11 cellular contexts compared by ENCODE assay signal in the genomic region with DNA sequence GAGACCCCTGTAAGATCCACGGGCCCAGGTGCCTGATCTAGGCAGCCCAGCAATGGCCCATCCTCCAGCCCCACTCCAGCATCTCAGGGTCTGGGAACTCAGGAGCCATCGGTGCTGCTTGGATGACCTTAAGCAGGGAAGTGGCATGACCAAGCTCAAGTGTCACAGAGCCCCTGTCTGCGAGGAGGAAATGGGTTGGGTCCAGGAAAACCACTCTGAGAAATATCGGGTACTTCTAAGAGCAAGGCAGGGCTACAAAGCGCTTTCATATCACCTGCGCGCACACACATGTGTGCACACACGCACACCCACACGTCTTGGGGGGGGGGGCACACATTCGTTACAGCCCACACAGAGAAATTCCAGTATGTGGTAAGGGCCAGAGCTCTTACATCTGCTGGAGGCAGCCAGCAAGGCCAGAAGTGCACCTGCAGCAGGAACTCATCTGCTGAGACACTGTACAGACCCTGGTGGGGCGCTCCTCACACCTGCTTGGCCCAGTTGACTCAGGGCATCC. TPM values are rescaled to one million over a fixed set of nuclear protein-coding genes. Genes with fewer than 3 reads are reported as not detected.
DNase-seq lines count a peak whose midpoint lies in the region; ATAC-seq and TF ChIP-seq lines count a peak whose summit lies in the region.
"Had no signal": no experiment of that assay in that cellular context is flagged by ENCODE, and none has a peak within 500 bp of the region (broad histone marks: within the 10 kb centered on the region; RNA-seq: fewer than 3 reads in every experiment).

No MANE protein-coding gene starts in this region.

- no peak for TF ChIP-seq CTCF in CD8-positive, alpha-beta T cell (IDR thresholded peaks at IDR 0.05)
- no peak for TF ChIP-seq CTCF in left ventricle myocardium inferior (IDR thresholded peaks at IDR 0.05; ENCODE audit: borderline replicate concordance)

- peaks cover 60% of the 10 kb centered on the region for H3K4me1 Mint-ChIP-seq in CD8-positive, alpha-beta T cell (ENCODE audit: low read depth)
- H3K4me1 Mint-ChIP-seq in activated naive CD4-positive, alpha-beta T cell treated with anti-CD3 and anti-CD28 coated beads for 36 hours (ENCODE audit: low read depth): peaks cover 57% of the 10 kb centered on the region

- H3K4me3 Mint-ChIP-seq in CD8-positive, alpha-beta T cell: peak overlapping the region; percentile 71
- no peak overlapping the region for H3K4me3 Mint-ChIP-seq in activated naive CD4-positive, alpha-beta T cell treated with anti-CD3 and anti-CD28 coated beads for 36 hours

- intact Hi-C loops in CD8-positive, alpha-beta T cell (cut with DNase I, micrococcal nuclease): loop anchor here in 1 of 2 experiments (1.0 kb wide), 1 partner anchor 21 kb away; no protein-coding TSS in a partner anchor
- intact Hi-C loops in activated naive CD4-positive, alpha-beta T cell treated with anti-CD3 and anti-CD28 coated beads for 36 hours (cut with micrococcal nuclease): loop anchor here (2.0 kb wide), 1 partner anchor 42 kb away; no protein-coding TSS in a partner anchor
- intact Hi-C loops in left ventricle myocardium inferior (cut with micrococcal nuclease): no loop called here

- CTCF ChIA-PET in CD8-positive, alpha-beta T cell (lab: Charles Lee): interaction anchor here (0.6 to 1.6 kb wide), 7 partner anchors 16 to 116 kb away, joined by 3 to 9 read pairs (median 3); a partner anchor contains a TSS
- CTCF ChIA-PET in activated naive CD4-positive, alpha-beta T cell treated with anti-CD3 and anti-CD28 coated beads for 36 hours (lab: Charles Lee): interaction anchor here (1.0 to 1.2 kb wide), 2 partner anchors 32 to 116 kb away, joined by 3 to 5 read pairs; no protein-coding TSS in a partner anchor

- H3K36me3 ChIP-seq in CD8-positive, alpha-beta T cell (ENCODE audit: insufficient read depth, low read length): no peaks in the 10 kb centered on the region
- H3K36me3 ChIP-seq in left ventricle myocardium inferior: no peaks in the 10 kb centered on the region
- H3K36me3 ChIP-seq: left lung, uterus had no signal

- peak; percentile 86 for ATAC-seq in CD8-positive, alpha-beta T cell
- ATAC-seq in HG03196 (IDR thresholded peaks at IDR 0.05; ENCODE audit: unreplicated experiment) (no peak), GM18867 (IDR thresholded peaks at IDR 0.05; ENCODE audit: unreplicated experiment) (no peak)
- ATAC-seq: left lung had no signal

- DNase-seq in CD8-positive, alpha-beta T cell: peak; percentile 10 to 74 (median 44)
- peak; percentile 17 for DNase-seq in T-helper 9 cell
- DNase-seq in activated naive CD4-positive, alpha-beta T cell treated with anti-CD3 and anti-CD28 coated beads for 36 hours: peak; percentile 61
- peak; percentile 10 to 26 for DNase-seq in stimulated activated CD4-positive, alpha-beta T cell treated with anti-CD3 and anti-CD28 coated beads, Interleukin-15, amount 100 ng/mL, for 1 hour (ENCODE audit: low read depth in 1 of 2, low spot score in 1 of 2)
- DNase-seq in NCI-H2107 treated with DMSO at 0.1 percent for 48 hours (lab: John Stamatoyannopoulos, UW; ENCODE audit: unreplicated experiment): no peak
- DNase-seq in left ventricle myocardium inferior: no peak
- DNase-seq: left lung, uterus had no signal

- peak overlapping the region; percentile 94 for H3K27ac Mint-ChIP-seq in CD8-positive, alpha-beta T cell
- H3K27ac Mint-ChIP-seq in activated naive CD4-positive, alpha-beta T cell treated with anti-CD3 and anti-CD28 coated beads for 36 hours: no peak overlapping the region

- H3K4me1 ChIP-seq in CD8-positive, alpha-beta T cell (ENCODE audit: insufficient read depth, low read length): peaks cover 61% of the 10 kb centered on the region
- H3K4me1 ChIP-seq in left ventricle myocardium inferior: no peaks in the 10 kb centered on the region
- H3K4me1 ChIP-seq: uterus had no signal

- H3K4me3 ChIP-seq in CD8-positive, alpha-beta T cell (ENCODE audit: low read depth, low read length): peak overlapping the region; percentile 29
- H3K4me3 ChIP-seq in left ventricle myocardium inferior: no peak overlapping the region
- H3K4me3 ChIP-seq: left lung, uterus had no signal

- no peaks in the 10 kb centered on the region for H3K27me3 ChIP-seq in CD8-positive, alpha-beta T cell (ENCODE audit: insufficient read depth, low read length)
- no peaks in the 10 kb centered on the region for H3K27me3 ChIP-seq in left ventricle myocardium inferior (ENCODE audit: low read depth)
- H3K27me3 ChIP-seq: left lung, uterus had no signal

- H3K36me3 Mint-ChIP-seq in CD8-positive, alpha-beta T cell: no peaks in the 10 kb centered on the region
- H3K36me3 Mint-ChIP-seq in activated naive CD4-positive, alpha-beta T cell treated with anti-CD3 and anti-CD28 coated beads for 36 hours (ENCODE audit: low read depth): no peaks in the 10 kb centered on the region

- POLR2A ChIA-PET in CD8-positive, alpha-beta T cell (lab: Charles Lee): interaction anchor here (0.6 to 1.4 kb wide), 10 partner anchors 14 to 139 kb away, joined by 3 to 8 read pairs (median 3); a partner anchor contains a TSS

- no peaks in the 10 kb centered on the region for H3K9me3 ChIP-seq in CD8-positive, alpha-beta T cell (ENCODE audit: low read length)
- peaks cover 5% of the 10 kb centered on the region for H3K9me3 ChIP-seq in left ventricle myocardium inferior (replicated peaks)
- H3K9me3 ChIP-seq: left lung, uterus had no signal

- no peaks in the 10 kb centered on the region for H3K27me3 Mint-ChIP-seq in CD8-positive, alpha-beta T cell (ENCODE audit: low read depth)
- no peaks in the 10 kb centered on the region for H3K27me3 Mint-ChIP-seq in activated naive CD4-positive, alpha-beta T cell treated with anti-CD3 and anti-CD28 coated beads for 36 hours (ENCODE audit: low read depth)

- H3K9me3 Mint-ChIP-seq in CD8-positive, alpha-beta T cell: no peaks in the 10 kb centered on the region
- no peaks in the 10 kb centered on the region for H3K9me3 Mint-ChIP-seq in activated naive CD4-positive, alpha-beta T cell treated with anti-CD3 and anti-CD28 coated beads for 36 hours

- H3K27ac ChIP-seq in CD8-positive, alpha-beta T cell (ENCODE audit: low read depth, low read length): peak overlapping the region; percentile 28
- H3K27ac ChIP-seq in left ventricle myocardium inferior (replicated peaks): no peak overlapping the region
- H3K27ac ChIP-seq: epithelial cell of prostate, left lung, uterus had no signal

RNA-seq across cellular contexts. Expression of a gene that starts 32.6 kb away (rescaled TPM):
- total RNA-seq in CD8-positive, alpha-beta T cell: not detected
- total RNA-seq in activated naive CD4-positive, alpha-beta T cell treated with anti-CD3 and anti-CD28 coated beads for 36 hours: under 1 TPM; 0.21 to 0.30 TPM
- not detected for total RNA-seq in left ventricle myocardium inferior

Comparison
In these comparisons a context has a peak if more than half of its experiments do, and no peak if none do; other contexts are left out.
1. DNase-seq: peak in CD8-positive, alpha-beta T cell (7 of 7), T-helper 9 cell (single experiment), activated naive CD4-positive, alpha-beta T cell treated with anti-CD3 and anti-CD28 coated beads for 36 hours (single experiment) and stimulated activated CD4-positive, alpha-beta T cell treated with anti-CD3 and anti-CD28 coated beads, Interleukin-15, amount 100 ng/mL, for 1 hour (2 of 2); none in NCI-H2107 treated with DMSO at 0.1 percent for 48 hours (single experiment) and left ventricle myocardium inferior (single experiment).